ENCODE assay signal across 31 cellular contexts in the genomic region with DNA sequence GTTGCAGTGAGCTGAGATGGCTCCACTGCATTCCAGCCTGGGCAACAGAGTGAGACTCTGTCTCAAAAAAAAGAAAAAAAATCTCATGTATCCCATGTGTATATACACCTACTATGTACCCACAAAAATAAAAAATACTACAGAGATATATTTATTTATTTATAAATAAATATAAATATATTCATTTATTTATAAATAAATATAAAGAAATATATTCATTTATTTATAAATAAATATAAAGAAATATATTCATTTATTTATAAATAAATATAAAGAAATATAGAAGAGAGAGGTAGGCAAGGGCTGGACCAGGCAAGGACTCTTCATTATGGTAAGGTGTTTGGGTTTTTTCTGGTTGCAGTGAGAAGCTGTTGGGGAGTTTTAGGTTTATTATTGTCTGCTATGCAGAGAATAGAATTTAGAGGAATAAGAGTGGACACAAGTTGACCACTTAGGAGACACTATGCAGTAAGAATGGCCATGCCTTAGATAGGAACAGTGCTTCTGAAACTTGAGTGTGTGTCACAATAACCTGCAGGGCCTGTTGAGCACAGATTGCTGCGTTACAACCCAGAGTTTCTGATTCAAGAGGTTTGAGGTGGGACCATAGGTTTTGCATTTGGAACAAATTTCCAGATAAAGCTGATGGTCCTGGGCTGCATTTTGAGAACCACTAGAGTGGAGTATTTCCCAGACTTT.
"Had no signal": no experiment of that assay in that cellular context is flagged by ENCODE, and none has a peak within 500 bp of the region (broad histone marks: within the 10 kb centered on the region; RNA-seq: fewer than 3 reads in every experiment).

No MANE protein-coding gene starts in this region.

- H3K27ac ChIP-seq: adrenal gland, SJSA1 had no signal

- H3K4me3 ChIP-seq: adrenal gland, SJSA1 had no signal

- H3K9me3 ChIP-seq: adrenal gland, SJSA1, SK-N-SH had no signal

- DNase-seq: activated B cell treated with CpG ODN at 0.5 μM for 24 hours; activated CD4-positive, alpha-beta memory T cell treated with anti-CD3 and anti-CD28 coated beads for 36 hours; activated CD4-positive, alpha-beta T cell treated with anti-CD3 and anti-CD28 coated beads for 4 hours; activated CD4-positive, alpha-beta T cell treated with anti-CD3 and anti-CD28 coated beads, Interleukin-2, amount 50 U/mL, for 1 hour; activated CD4-positive, CD25-positive, alpha-beta regulatory T cell treated with anti-CD3 and anti-CD28 coated beads, Interleukin-2, amount 50 U/mL, for 72 hours; activated CD8-positive, alpha-beta memory T cell treated with anti-CD3 and anti-CD28 coated beads, Interleukin-2, amount 50 U/mL, for 4 hours; activated gamma-delta T cell treated with Interleukin-2 at 50 U/mL for 16 hours; activated naive CD4-positive, alpha-beta T cell treated with anti-CD3 and anti-CD28 coated beads for 36 hours; activated T-cell treated with anti-CD3 and anti-CD28 coated beads for 4 hours; activated T-cell treated with anti-CD3 and anti-CD28 coated beads, Interleukin-2, amount 50 U/mL, for 4 hours; adrenal gland; central memory CD4-positive, alpha-beta T cell; Karpas-422; KBM-7; NCI-H1105; NCI-H1417 treated with DMSO at 0.1 percent for 48 hours; NCI-H1694; NCI-H1930; NCI-H2081 treated with DMSO at 0.1 percent for 48 hours; NCI-H345; NCI-H524 treated with DMSO at 0.1 percent for 48 hours; RPMI8226; SHP77 treated with DMSO at 0.1 percent for 48 hours; SK-N-SH had no signal

- H3K27me3 Mint-ChIP-seq: activated CD4-positive, alpha-beta memory T cell treated with anti-CD3 and anti-CD28 coated beads for 36 hours had no signal

- H3K4me1 ChIP-seq: adrenal gland, SJSA1 had no signal

- H3K36me3 ChIP-seq: adrenal gland, SJSA1 had no signal

- H3K4me1 Mint-ChIP-seq: activated B cell treated with CpG ODN at 0.5 μM for 24 hours, brain had no signal

- H3K27ac Mint-ChIP-seq: activated B cell treated with CpG ODN at 0.5 μM for 24 hours; activated CD4-positive, alpha-beta memory T cell treated with anti-CD3 and anti-CD28 coated beads for 36 hours; activated naive CD4-positive, alpha-beta T cell treated with anti-CD3 and anti-CD28 coated beads for 36 hours; activated naive CD4-positive, alpha-beta T cell treated with anti-CD3 and anti-CD28 coated beads, Interleukin-2, amount 50 U/mL, for 72 hours; activated T-helper 1 cell treated with anti-CD3 and anti-CD28 coated beads, Interleukin-12 subunit alpha, Interleukin-12 subunit beta, Interleukin-2, Interleukin-4 antibody, amounts not matched to agents 30 ng/mL and 10 ng/mL and 1 ng/mL, durations not matched to agents 14 hours and 24 hours and 36 hours; brain; T-helper 1 cell treated with Interleukin-12 subunit alpha and Interleukin-12 subunit beta and Interleukin-4 antibody, amounts not matched to agents 30 μg/mL and 1 μg/mL, for 36 hours; T-helper 2 cell treated with Interferon-gamma antibody and Interleukin-4, amounts not matched to agents 5 μg/mL and 100 μg/mL, for 36 hours had no signal

- H3K4me3 Mint-ChIP-seq: activated B cell treated with CpG ODN at 0.5 μM for 24 hours; activated CD4-positive, alpha-beta memory T cell treated with anti-CD3 and anti-CD28 coated beads for 36 hours; activated naive CD4-positive, alpha-beta T cell treated with anti-CD3 and anti-CD28 coated beads for 36 hours; activated T-cell treated with anti-CD3 and anti-CD28 coated beads, Interleukin-2, amount 50 U/mL, for 4 hours; activated T-helper 1 cell treated with anti-CD3 and anti-CD28 coated beads, Interleukin-12 subunit alpha, Interleukin-12 subunit beta, Interleukin-2, Interleukin-4 antibody, amounts not matched to agents 30 ng/mL and 10 ng/mL and 1 ng/mL, durations not matched to agents 14 hours and 24 hours and 36 hours; brain; T-helper 1 cell treated with Interleukin-12 subunit alpha and Interleukin-12 subunit beta and Interleukin-4 antibody, amounts not matched to agents 30 μg/mL and 1 μg/mL, for 36 hours; T-helper 2 cell treated with Interferon-gamma antibody and Interleukin-4, amounts not matched to agents 5 μg/mL and 100 μg/mL, for 36 hours had no signal

- H3K9me3 Mint-ChIP-seq: activated CD4-positive, alpha-beta memory T cell treated with anti-CD3 and anti-CD28 coated beads for 36 hours; activated T-helper 1 cell treated with anti-CD3 and anti-CD28 coated beads, Interleukin-12 subunit alpha, Interleukin-12 subunit beta, Interleukin-2, Interleukin-4 antibody, amounts not matched to agents 30 ng/mL and 10 ng/mL and 1 ng/mL, durations not matched to agents 14 hours and 24 hours and 36 hours; T-helper 1 cell treated with Interleukin-12 subunit alpha and Interleukin-12 subunit beta and Interleukin-4 antibody, amounts not matched to agents 30 μg/mL and 1 μg/mL, for 36 hours; T-helper 2 cell treated with Interferon-gamma antibody and Interleukin-4, amounts not matched to agents 5 μg/mL and 100 μg/mL, for 36 hours had no signal

- H3K36me3 Mint-ChIP-seq: activated CD4-positive, alpha-beta memory T cell treated with anti-CD3 and anti-CD28 coated beads for 36 hours; activated naive CD4-positive, alpha-beta T cell treated with anti-CD3 and anti-CD28 coated beads, Interleukin-2, amount 50 U/mL, for 72 hours had no signal

- FAIRE-seq: bronchial epithelial cell had no signal

- H3K27me3 ChIP-seq: adrenal gland, SJSA1 had no signal
